Comparison of ENCODE assay signal across 18 cellular contexts in the genomic region with DNA sequence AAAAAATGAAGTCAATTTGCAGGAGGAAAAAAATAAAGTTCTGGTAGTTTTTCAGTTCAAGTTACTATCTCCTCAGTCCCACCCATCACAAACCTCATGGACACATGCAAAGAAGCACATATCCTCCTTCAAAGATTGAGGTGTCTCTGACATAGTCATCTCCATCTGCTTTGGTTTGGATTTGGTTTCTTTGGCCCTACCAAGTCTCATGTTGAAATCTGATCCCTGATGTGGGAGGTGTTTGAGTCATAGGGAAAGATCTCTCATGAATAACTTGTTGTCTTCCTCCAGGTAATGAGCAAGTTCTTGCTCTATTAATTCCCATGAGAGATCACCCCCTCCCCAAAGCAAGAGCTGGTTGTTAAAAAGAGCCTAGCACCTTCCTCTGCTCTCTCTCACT.
DNase-seq lines count a peak whose midpoint lies in the region; ATAC-seq, FAIRE-seq and TF ChIP-seq lines count a peak whose summit lies in the region.
"Had no signal": no experiment of that assay in that cellular context is flagged by ENCODE, and none has a peak within 500 bp of the region (broad histone marks: within the 10 kb centered on the region; RNA-seq: fewer than 3 reads in every experiment).

No MANE protein-coding gene starts in this region.

- H2AK5ac ChIP-seq in H1 (ENCODE audit: low read depth, low read length), result no peak overlapping the region

- H2BK12ac ChIP-seq in H1 (ENCODE audit: low read depth, low read length), result no peak overlapping the region

- H3K9ac ChIP-seq in H1 (replicated peaks in 1 of 4; ENCODE audit: extremely low read depth in 1 of 4, low read depth in 3 of 4, low read length in 3 of 4), result no peak overlapping the region

- H3K23ac ChIP-seq in H1 (ENCODE audit: insufficient read length), result no peak overlapping the region

- DNase-seq in Daoy (ENCODE audit: low read depth) (peak; percentile 17), HT1080 (ENCODE audit: low read depth) (peak; percentile 60), H1 (ENCODE audit: low read depth in 1 of 2, low spot score in 2 of 2) (no peak), GM13976 (ENCODE audit: low spot score) (no peak), amygdala (lab: John Stamatoyannopoulos, UW) (no peak), T-helper 17 cell (no peak)
- DNase-seq in activated CD4-positive, CD25-positive, alpha-beta regulatory T cell (lab: John Stamatoyannopoulos, UW), result no peak
- DNase-seq: C1 segment of cervical spinal cord, H7, KBM-7, NCI-H1048, NCI-H146, NCI-H2107, NCI-H69, RPMI8226, SJCRH30 had no signal

- H2BK20ac ChIP-seq in H1 (ENCODE audit: low read length), result no peak overlapping the region

- no peak overlapping the region for H4K8ac ChIP-seq in H1 (ENCODE audit: extremely low read depth, insufficient read depth, low read length)

- TF ChIP-seq RAD21 in H1 (IDR thresholded peaks at IDR 0.05 in 1 of 2, conservative IDR thresholded peaks at IDR 0.05 in 1 of 2; ENCODE audit: low read depth in 2 of 2, low read length in 2 of 2), result no peak

- H3K14ac ChIP-seq in H1 (ENCODE audit: insufficient read length), result no peak overlapping the region

- TF ChIP-seq CTCF in H1 (IDR thresholded peaks at IDR 0.05; ENCODE audit: control extremely low read depth in 1 of 3, insufficient read depth in 1 of 3, low read depth in 1 of 3, low read length in 3 of 3) (no peak), GM13976 (IDR thresholded peaks at IDR 0.05; ENCODE audit: borderline replicate concordance, control extremely low read depth, extremely low read depth, insufficient read depth, missing control alignments) (no peak)

- 0 out of 2 replicates have a peak overlapping the region, but pooled peaks have one; percentile 21 for H2AFZ ChIP-seq in H1 (ENCODE audit: low read length)

- no peaks in the 10 kb centered on the region for H3K36me3 ChIP-seq in H1 (ENCODE audit: control insufficient read depth in 2 of 4, insufficient read depth in 4 of 4, low read length in 3 of 4)
- H3K36me3 ChIP-seq: SJCRH30 had no signal

- CTCF ChIA-PET in H1 (lab: Charles Lee; ENCODE audit: partially characterized antibody), result interaction anchor here (0.9 kb wide), 1 partner anchor 176 kb away, joined by 4 read pairs; no protein-coding TSS in a partner anchor

- no peak overlapping the region for H3K4me2 ChIP-seq in H1 (ENCODE audit: insufficient read depth in 1 of 2, low read depth in 2 of 2, low read length in 2 of 2)

- H3K4me1 Mint-ChIP-seq in T-helper 17 cell, result no peaks in the 10 kb centered on the region

- H3K27ac Mint-ChIP-seq in T-helper 17 cell, result no peak overlapping the region

- no peaks in the 10 kb centered on the region for H3K27me3 ChIP-seq in H1 (replicated peaks in 1 of 4; ENCODE audit: control insufficient read depth in 3 of 4, extremely low read depth in 1 of 4, insufficient read depth in 3 of 4, low read length in 3 of 4)
- H3K27me3 ChIP-seq: SJCRH30 had no signal

- FAIRE-seq in H1 (lab: Jason Lieb, UNC), result no peak
- FAIRE-seq: GM18507 had no signal

- H2BK5ac ChIP-seq in H1 (ENCODE audit: low read depth, low read length), result no peak overlapping the region

- ATAC-seq in GM18868 (IDR thresholded peaks at IDR 0.05; ENCODE audit: unreplicated experiment), result peak; percentile 67
- ATAC-seq in T-helper 17 cell, result no peak

- no peak for TF ChIP-seq EP300 in H1 (IDR thresholded peaks at IDR 0.05; ENCODE audit: borderline replicate concordance in 1 of 2, low read depth in 2 of 2, low read length in 2 of 2)

- H3K79me2 ChIP-seq in H1 (ENCODE audit: control insufficient read depth in 1 of 2, insufficient read depth in 2 of 2, low read length in 2 of 2), result no peaks in the 10 kb centered on the region

- no peak overlapping the region for H3K4me3 ChIP-seq in H1 (ENCODE audit: extremely low read depth in 1 of 4, insufficient read depth in 2 of 4, low read depth in 3 of 4, low read length in 4 of 4)
- H3K4me3 ChIP-seq: SJCRH30 had no signal

- no peak overlapping the region for H3K56ac ChIP-seq in H1 (replicated peaks; ENCODE audit: insufficient read length, low read depth, low read length)

- no peaks in the 10 kb centered on the region for H3K4me1 ChIP-seq in H1 (replicated peaks in 1 of 4; ENCODE audit: control insufficient read depth in 3 of 4, insufficient read depth in 4 of 4, low read length in 3 of 4)
- H3K4me1 ChIP-seq: SJCRH30 had no signal

- H4K5ac ChIP-seq in H1 (ENCODE audit: insufficient read length, low read depth, low read length), result no peak overlapping the region

- no peaks in the 10 kb centered on the region for H3K36me3 Mint-ChIP-seq in T-helper 17 cell (ENCODE audit: low read depth)

- peaks cover 4 to 8% of the 10 kb centered on the region in 2 experiments; a peak in 3 of 4 replicates for H3K9me3 ChIP-seq in H1 (ENCODE audit: insufficient read depth in 2 of 2, low read depth in 1 of 2, low read length in 1 of 2)
- no peaks in the 10 kb centered on the region for H3K9me3 ChIP-seq in T-helper 17 cell (ENCODE audit: control insufficient read depth, low read length, poor library complexity, severe bottlenecking)

- H3K23me2 ChIP-seq in H1 (ENCODE audit: low read depth, low read length), result no peaks in the 10 kb centered on the region

- POLR2A ChIA-PET in H1 (lab: Charles Lee; ENCODE audit: partially characterized antibody), result no interaction called here

- no peaks in the 10 kb centered on the region for H3K27me3 Mint-ChIP-seq in T-helper 17 cell

- H3K27ac ChIP-seq in H1 (ENCODE audit: low read depth, low read length), result no peak overlapping the region
- H3K27ac ChIP-seq: SJCRH30 had no signal

- H3K4me3 Mint-ChIP-seq in T-helper 17 cell, result no peak overlapping the region

- H3K18ac ChIP-seq in H1 (ENCODE audit: extremely low read depth, low read length), result no peak overlapping the region

- no peak overlapping the region for H3K4ac ChIP-seq in H1 (replicated peaks; ENCODE audit: insufficient read length, low read depth, low read length)

- H4K91ac ChIP-seq in H1 (replicated peaks; ENCODE audit: insufficient read length, low read length), result no peak overlapping the region

- no peak overlapping the region for H2BK120ac ChIP-seq in H1 (replicated peaks; ENCODE audit: low read depth, low read length)

- in situ Hi-C loops in GM13976 (cut with MboI; ENCODE audit: low sequenced_read_pairs, unreplicated experiment), result no loop called here

- no peak for TF ChIP-seq POLR2A in H1 (IDR thresholded peaks at IDR 0.05; ENCODE audit: control extremely low read depth in 1 of 2, low read depth in 2 of 2, low read length in 2 of 2)

- H4K20me1 ChIP-seq in H1 (replicated peaks in 1 of 2; ENCODE audit: control insufficient read depth in 1 of 2, insufficient read depth in 2 of 2, low read length in 2 of 2), result no peaks in the 10 kb centered on the region

- H3K79me1 ChIP-seq in H1 (ENCODE audit: low read depth, low read length), result no peaks in the 10 kb centered on the region

- H2BK15ac ChIP-seq in H1 (ENCODE audit: low read length), result no peak overlapping the region

TF ChIP-seq in H1, 55 proteins besides CTCF, POLR2A, EP300 and RAD21 (continues in another document):
- TF ChIP-seq SAP30 (IDR thresholded peaks at IDR 0.05; ENCODE audit: insufficient read depth, insufficient replicate concordance, low read length), result no peak
- TF ChIP-seq TAF7 (optimal IDR thresholded peaks at IDR 0.05; ENCODE audit: borderline replicate concordance, low read depth, low read length), result no peak
- TF ChIP-seq EGR1 (IDR thresholded peaks at IDR 0.05; ENCODE audit: borderline replicate concordance, low read depth, low read length), result no peak
- no peak for TF ChIP-seq BRCA1 (IDR thresholded peaks at IDR 0.05; ENCODE audit: low read depth, low read length)
- TF ChIP-seq SIX5 (IDR thresholded peaks at IDR 0.05; ENCODE audit: low read depth, low read length), result no peak
- no peak for TF ChIP-seq MAFK (IDR thresholded peaks at IDR 0.05; ENCODE audit: low read depth, low read length)
- no peak for TF ChIP-seq NRF1 (IDR thresholded peaks at IDR 0.05; ENCODE audit: low read depth, low read length)
- TF ChIP-seq POLR2AphosphoS5 (IDR thresholded peaks at IDR 0.05; ENCODE audit: low read depth, low read length), result no peak
- no peak for TF ChIP-seq SIN3A (conservative IDR thresholded peaks at IDR 0.05 in 1 of 2, IDR thresholded peaks at IDR 0.05 in 1 of 2; ENCODE audit: low read depth in 1 of 2, low read length in 2 of 2)
- no peak for TF ChIP-seq BACH1 (IDR thresholded peaks at IDR 0.05; ENCODE audit: low read length)
- no peak for TF ChIP-seq RXRA (IDR thresholded peaks at IDR 0.05; ENCODE audit: insufficient read depth, low read depth, low read length)
- no peak for TF ChIP-seq SUZ12 (IDR thresholded peaks at IDR 0.05; ENCODE audit: low read length)
- TF ChIP-seq KDM1A (IDR thresholded peaks at IDR 0.05; ENCODE audit: borderline replicate concordance, low read length), result no peak
- TF ChIP-seq NANOG (IDR thresholded peaks at IDR 0.05; ENCODE audit: insufficient read depth, low read depth, low read length, poor library complexity, severe bottlenecking), result no peak

Comparison
In these comparisons a context has a peak if more than half of its experiments do, and no peak if none do; other contexts are left out.
1. DNase-seq: peak in Daoy (single experiment) and HT1080 (single experiment); none in H1 (0 of 2), GM13976 (single experiment), amygdala (0 of 56), T-helper 17 cell (0 of 3) and activated CD4-positive, CD25-positive, alpha-beta regulatory T cell (0 of 4).